ENCODE assay signal across 8 cellular contexts in genomic region chr15:36428102-36428845, GRCh38.
DNase-seq lines count a peak whose midpoint lies in the region; ATAC-seq lines count a peak whose summit lies in the region.

No MANE protein-coding gene starts in this region.

- peaks cover 2% of the 10 kb centered on the region for H3K27me3 Mint-ChIP-seq in activated naive CD8-positive, alpha-beta T cell treated with anti-CD3 and anti-CD28 coated beads, Interleukin-2, amount 50 U/mL, for 24 hours

- no peak overlapping the region for H3K4me3 Mint-ChIP-seq in activated naive CD8-positive, alpha-beta T cell treated with anti-CD3 and anti-CD28 coated beads, Interleukin-2, amount 50 U/mL, for 24 hours

- no peak overlapping the region for H3K27ac Mint-ChIP-seq in activated naive CD8-positive, alpha-beta T cell treated with anti-CD3 and anti-CD28 coated beads, Interleukin-2, amount 50 U/mL, for 24 hours

- H3K9me3 Mint-ChIP-seq in activated naive CD8-positive, alpha-beta T cell treated with anti-CD3 and anti-CD28 coated beads, Interleukin-2, amount 50 U/mL, for 24 hours: no peaks in the 10 kb centered on the region

- peak; percentile 62 for DNase-seq in HK-2 (ENCODE audit: unreplicated experiment)
- peak; percentile 86 to 92 for DNase-seq in SW 1271 (lab: John Stamatoyannopoulos, UW)
- DNase-seq in fibroblast of the conjunctiva (ENCODE audit: low read depth): peak; percentile 95
- peak; percentile 89 for DNase-seq in smooth muscle cell of the brain vasculature (ENCODE audit: low read depth, low spot score)
- no peak for DNase-seq in activated naive CD8-positive, alpha-beta T cell treated with anti-CD3 and anti-CD28 coated beads, Interleukin-2, amount 50 U/mL, for 24 hours
- DNase-seq in Ammon's horn (ENCODE audit: low spot score): no peak
- no peak for DNase-seq in DMS114 treated with DMSO at 0.1 percent for 48 hours (lab: John Stamatoyannopoulos, UW; ENCODE audit: unreplicated experiment)
- no peak for DNase-seq in mucosa of gallbladder (ENCODE audit: low spot score)

- ATAC-seq in activated naive CD8-positive, alpha-beta T cell treated with anti-CD3 and anti-CD28 coated beads, Interleukin-2, amount 50 U/mL, for 24 hours: no peak

- H3K4me1 Mint-ChIP-seq in activated naive CD8-positive, alpha-beta T cell treated with anti-CD3 and anti-CD28 coated beads, Interleukin-2, amount 50 U/mL, for 24 hours: no peaks in the 10 kb centered on the region

- H3K36me3 Mint-ChIP-seq in activated naive CD8-positive, alpha-beta T cell treated with anti-CD3 and anti-CD28 coated beads, Interleukin-2, amount 50 U/mL, for 24 hours (ENCODE audit: low read depth): no peaks in the 10 kb centered on the region

Comparison
In these comparisons a context has a peak if more than half of its experiments do, and no peak if none do; other contexts are left out.
1. DNase-seq: peak in HK-2 (single experiment), SW 1271 (2 of 2), fibroblast of the conjunctiva (single experiment) and smooth muscle cell of the brain vasculature (single experiment); none in activated naive CD8-positive, alpha-beta T cell treated with anti-CD3 and anti-CD28 coated beads, Interleukin-2, amount 50 U/mL, for 24 hours (single experiment), Ammon's horn (single experiment), DMS114 treated with DMSO at 0.1 percent for 48 hours (single experiment) and mucosa of gallbladder (single experiment).